Comparison of ENCODE assay signal across 25 cellular contexts in the genomic region with DNA sequence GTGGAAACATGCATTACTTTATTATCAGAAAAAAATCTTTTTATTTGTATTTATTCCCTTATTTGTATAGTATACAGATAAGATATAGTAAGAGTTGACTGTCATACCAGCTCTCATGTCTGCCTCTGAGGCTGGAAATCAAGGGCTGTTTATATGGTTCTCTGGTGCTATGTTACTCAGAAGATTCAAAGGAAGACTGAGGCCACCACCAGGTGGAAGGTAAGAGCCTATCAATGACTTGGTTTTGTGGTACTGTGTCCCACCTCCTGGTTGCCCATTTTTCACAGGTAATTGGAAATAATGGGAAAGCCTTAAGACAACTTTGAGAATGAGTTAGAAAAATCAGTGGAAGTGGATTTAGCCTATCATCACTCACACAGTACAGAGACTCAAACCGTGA.
"Had no signal": no experiment of that assay in that cellular context is flagged by ENCODE, and none has a peak within 500 bp of the region (broad histone marks: within the 10 kb centered on the region; RNA-seq: fewer than 3 reads in every experiment).

No MANE protein-coding gene starts in this region.

- H3K27ac Mint-ChIP-seq: dendritic cell treated with granulocyte-macrophage colony-stimulating factor and Interleukin-4, amounts not matched to agents 40 ng/mL and 50 ng/mL, for 4 days; natural killer cell; stimulated activated memory B cell treated with anti-CD40 and anti-IgM and Interleukin-4, amounts not matched to agents 10 μg/mL and 1 μg/mL and 100 μg/mL, for 72 hours had no signal

- H3K36me3 ChIP-seq: colonic mucosa, esophagus muscularis mucosa, lower lobe of right lung, ovary, sigmoid colon, tibial nerve, upper lobe of right lung, uterus had no signal

- H3K9me3 Mint-ChIP-seq: dendritic cell treated with granulocyte-macrophage colony-stimulating factor and Interleukin-4, amounts not matched to agents 40 ng/mL and 50 ng/mL, for 4 days had no signal

- ATAC-seq: left ventricle myocardium superior; lower lobe of right lung; natural killer cell; psoas muscle; right cardiac atrium; stimulated activated memory B cell treated with anti-CD40 and anti-IgM and Interleukin-4, amounts not matched to agents 10 μg/mL and 1 μg/mL and 100 μg/mL, for 72 hours; stimulated activated naive CD8-positive, alpha-beta T cell treated with anti-CD3 and anti-CD28 coated beads, Interleukin-15, Interleukin-2, amounts not matched to agents 100 U/mL and 50 U/mL, for 24 hours; upper lobe of right lung had no signal

- H3K4me3 Mint-ChIP-seq: dendritic cell treated with granulocyte-macrophage colony-stimulating factor and Interleukin-4, amounts not matched to agents 40 ng/mL and 50 ng/mL, for 4 days; natural killer cell; stimulated activated memory B cell treated with anti-CD40 and anti-IgM and Interleukin-4, amounts not matched to agents 10 μg/mL and 1 μg/mL and 100 μg/mL, for 72 hours had no signal

- H3K4me1 Mint-ChIP-seq: natural killer cell; stimulated activated memory B cell treated with anti-CD40 and anti-IgM and Interleukin-4, amounts not matched to agents 10 μg/mL and 1 μg/mL and 100 μg/mL, for 72 hours had no signal

- H3K4me3 ChIP-seq: colonic mucosa, esophagus muscularis mucosa, lower lobe of right lung, ovary, psoas muscle, sigmoid colon, testis, tibial nerve, upper lobe of right lung, uterus had no signal

- H3K4me1 ChIP-seq: colonic mucosa, esophagus muscularis mucosa, lower lobe of right lung, psoas muscle, testis, tibial nerve, upper lobe of right lung, uterus had no signal

- H3K27ac ChIP-seq: colonic mucosa, esophagus muscularis mucosa, lower lobe of right lung, ovary, psoas muscle, sigmoid colon, testis, tibial nerve, upper lobe of right lung, uterus had no signal

- DNase-seq: colonic mucosa; effector CD8-positive, alpha-beta T cell; foreskin melanocyte; glutamatergic neuron; hypothalamus; left ventricle myocardium superior; lower lobe of right lung; natural killer cell; occipital lobe; ovary; posterior cingulate gyrus; psoas muscle; right cardiac atrium; sigmoid colon; stimulated activated CD4-positive, alpha-beta T cell treated with anti-CD3 and anti-CD28 coated beads, Interleukin-2, amount 100 ng/mL, for 24 hours; stimulated activated CD4-positive, alpha-beta T cell treated with anti-CD3 and anti-CD28 coated beads, Interleukin-4, amount 100 ng/mL, for 4 hours; stimulated activated naive CD8-positive, alpha-beta T cell treated with anti-CD3 and anti-CD28 coated beads, Interleukin-15, Interleukin-2, amounts not matched to agents 100 U/mL and 50 U/mL, for 24 hours; substantia nigra; testis; upper lobe of right lung; uterus had no signal

- H3K9me3 ChIP-seq: colonic mucosa, esophagus muscularis mucosa, lower lobe of right lung, ovary, psoas muscle, sigmoid colon, testis, tibial nerve, upper lobe of right lung, uterus had no signal

- H3K27me3 ChIP-seq: colonic mucosa, ovary, sigmoid colon, testis, tibial nerve, upper lobe of right lung, uterus had no signal

- H3K36me3 Mint-ChIP-seq: natural killer cell; stimulated activated memory B cell treated with anti-CD40 and anti-IgM and Interleukin-4, amounts not matched to agents 10 μg/mL and 1 μg/mL and 100 μg/mL, for 72 hours had no signal

- H3K27me3 Mint-ChIP-seq: stimulated activated memory B cell treated with anti-CD40 and anti-IgM and Interleukin-4, amounts not matched to agents 10 μg/mL and 1 μg/mL and 100 μg/mL, for 72 hours had no signal
